ENCODE assay signal across 19 cellular contexts in genomic region chr17:74016504-74016903, GRCh38.
A peak's percentile ranks its signal among the peaks of the same experiment; 100 is the strongest.
DNase-seq lines count a peak whose midpoint lies in the region; ATAC-seq, FAIRE-seq and TF ChIP-seq lines count a peak whose summit lies in the region.
"Had no signal": no experiment of that assay in that cellular context is flagged by ENCODE, and none has a peak within 500 bp of the region (broad histone marks: within the 10 kb centered on the region; RNA-seq: fewer than 3 reads in every experiment).

No MANE protein-coding gene starts in this region.

- no peak overlapping the region for H2BK12ac ChIP-seq in H1 (ENCODE audit: low read depth, low read length)

- WGBS in H1 (ENCODE audit: extremely low coverage in 1 of 2, insufficient coverage in 1 of 2, insufficient read length in 1 of 2, insufficient replicate concordance in 2 of 2, low coverage in 1 of 2, low lambda C conversion rate in 2 of 2, missing lambda C conversion rate in 1 of 2), 2 experiments = 74% methylated on average over 7 of the region's 7 CpGs; no CpG with 5 or more reads in 1 of the 2 experiments

- H3K27me3 Mint-ChIP-seq in neural progenitor cell (ENCODE audit: insufficient read depth, low read depth) (peaks cover 2% of the 10 kb centered on the region), nephron progenitor cell (ENCODE audit: low read depth, poor library complexity) (peaks cover 12% of the 10 kb centered on the region)

- H4K20me1 ChIP-seq in H1 (replicated peaks in 1 of 2; ENCODE audit: control insufficient read depth in 1 of 2, insufficient read depth in 2 of 2, low read length in 2 of 2) = no peaks in the 10 kb centered on the region
- H4K20me1 ChIP-seq in neural progenitor cell (ENCODE audit: low read depth) = peaks cover 12% of the 10 kb centered on the region

- H3K23me2 ChIP-seq in H1 (ENCODE audit: low read depth, low read length) = no peaks in the 10 kb centered on the region

- TF ChIP-seq CTCF in H1 (IDR thresholded peaks at IDR 0.05; ENCODE audit: control extremely low read depth in 1 of 3, insufficient read depth in 1 of 3, low read depth in 1 of 3, low read length in 3 of 3) (no peak), neural progenitor cell (IDR thresholded peaks at IDR 0.05) (no peak), nephron progenitor cell (IDR thresholded peaks at IDR 0.05) (no peak)

- no peak for TF ChIP-seq EP300 in H1 (IDR thresholded peaks at IDR 0.05; ENCODE audit: borderline replicate concordance in 1 of 2, low read depth in 2 of 2, low read length in 2 of 2)

- H3K18ac ChIP-seq in H1 (ENCODE audit: extremely low read depth, low read length) = no peak overlapping the region

- no peak overlapping the region for H2BK120ac ChIP-seq in H1 (replicated peaks; ENCODE audit: low read depth, low read length)

- H3K9ac ChIP-seq in H1 (replicated peaks in 1 of 4; ENCODE audit: extremely low read depth in 1 of 4, low read depth in 3 of 4, low read length in 3 of 4) (no peak overlapping the region), neural progenitor cell (no peak overlapping the region)

- H3K4me1 ChIP-seq in H1 (replicated peaks in 1 of 4; ENCODE audit: control insufficient read depth in 3 of 4, insufficient read depth in 4 of 4, low read length in 3 of 4) (peaks cover 0 to 4% (median under 1%) of the 10 kb centered on the region in 4 experiments; a peak in 4 of 7 replicates), neural progenitor cell (peaks cover 34% of the 10 kb centered on the region)
- H3K4me1 ChIP-seq: Caco-2 had no signal

- H3K4me3 Mint-ChIP-seq in neural progenitor cell (peak overlapping the region; percentile 60), nephron progenitor cell (no peak overlapping the region)
- H3K4me3 Mint-ChIP-seq: CD14-positive monocyte; CD8-positive, alpha-beta T cell; HFFc6 had no signal

- H3K56ac ChIP-seq in H1 (replicated peaks; ENCODE audit: insufficient read length, low read depth, low read length) = no peak overlapping the region

- no peak overlapping the region; the same call in 1 of the 2 replicates for H4K8ac ChIP-seq in H1 (ENCODE audit: extremely low read depth, insufficient read depth, low read length)

- DNase-seq in COLO829 (ENCODE audit: low spot score) = peak; percentile 27
- DNase-seq in NCI-H82 (lab: John Stamatoyannopoulos, UW) = peak; percentile 79
- DNase-seq in H1 (ENCODE audit: low read depth in 1 of 2, low spot score in 2 of 2) = no peak
- peak; percentile 80 for DNase-seq in neural progenitor cell (ENCODE audit: low spot score)
- no peak for DNase-seq in nephron progenitor cell
- no peak for DNase-seq in Kasumi-1 (lab: John Stamatoyannopoulos, UW)
- DNase-seq: Caco-2; CD8-positive, alpha-beta T cell; DND-41; GDM1; HCEC 1CT; HFFc6 had no signal

- no peak overlapping the region for H2AK5ac ChIP-seq in H1 (ENCODE audit: low read depth, low read length)

- no peak overlapping the region for H3K23ac ChIP-seq in H1 (ENCODE audit: insufficient read length)

- peak overlapping the region; percentile 81; the same call in 1 of the 2 replicates for H2BK15ac ChIP-seq in H1 (ENCODE audit: low read length)

- H3K79me1 ChIP-seq in H1 (ENCODE audit: low read depth, low read length) = no peaks in the 10 kb centered on the region; the same call in 1 of the 2 replicates

- H3K36me3 ChIP-seq in H1 (ENCODE audit: control insufficient read depth in 2 of 4, insufficient read depth in 4 of 4, low read length in 3 of 4) (no peaks in the 10 kb centered on the region), neural progenitor cell (no peaks in the 10 kb centered on the region)

- H3F3A ChIP-seq in neural progenitor cell (ENCODE audit: low read depth) = peaks cover 32% of the 10 kb centered on the region

- POLR2A ChIA-PET in H1 (lab: Charles Lee; ENCODE audit: partially characterized antibody) = no interaction called here

- no peak overlapping the region for H3K4me2 ChIP-seq in H1 (ENCODE audit: insufficient read depth in 1 of 2, low read depth in 2 of 2, low read length in 2 of 2)
- peak overlapping the region; percentile 67 for H3K4me2 ChIP-seq in neural progenitor cell

- H3K4me3 ChIP-seq in H1 (ENCODE audit: extremely low read depth in 1 of 4, insufficient read depth in 2 of 4, low read depth in 3 of 4, low read length in 4 of 4) (no peak overlapping the region), neural progenitor cell (no peak overlapping the region)

- no peak for TF ChIP-seq POLR2A in H1 (IDR thresholded peaks at IDR 0.05; ENCODE audit: control extremely low read depth in 1 of 2, low read depth in 2 of 2, low read length in 2 of 2)

- H3K27ac Mint-ChIP-seq in neural progenitor cell (peak overlapping the region; percentile 88), nephron progenitor cell (no peak overlapping the region)
- H3K27ac Mint-ChIP-seq: CD8-positive, alpha-beta T cell; HFFc6 had no signal

- no peak overlapping the region for H2BK5ac ChIP-seq in H1 (ENCODE audit: low read depth, low read length)

- H2AFZ ChIP-seq in H1 (ENCODE audit: low read length) (0 out of 2 replicates have a peak overlapping the region, but pooled peaks have one; percentile 19), neural progenitor cell (replicated peaks) (no peak overlapping the region)

- H3K4me1 Mint-ChIP-seq in neural progenitor cell (peaks cover 55% of the 10 kb centered on the region), nephron progenitor cell (peaks cover 45% of the 10 kb centered on the region)

- H3K79me2 ChIP-seq in H1 (ENCODE audit: control insufficient read depth in 1 of 2, insufficient read depth in 2 of 2, low read length in 2 of 2) (no peaks in the 10 kb centered on the region), neural progenitor cell (ENCODE audit: low read depth) (no peaks in the 10 kb centered on the region)

- H3K27me3 ChIP-seq in H1 (replicated peaks in 1 of 4; ENCODE audit: control insufficient read depth in 3 of 4, extremely low read depth in 1 of 4, insufficient read depth in 3 of 4, low read length in 3 of 4) = 0 out of 7 replicates have a peak, but pooled peaks cover 0 to 2% (median 0%) of the 10 kb centered on the region in 4 experiments
- peaks cover 30% of the 10 kb centered on the region for H3K27me3 ChIP-seq in neural progenitor cell

- H3K27ac ChIP-seq in H1 (ENCODE audit: low read depth, low read length) = no peak overlapping the region
- H3K27ac ChIP-seq in neural progenitor cell = no peak overlapping the region
- H3K27ac ChIP-seq: 22Rv1, HL-60 had no signal

- no peak for ATAC-seq in GM21390 (IDR thresholded peaks at IDR 0.05; ENCODE audit: unreplicated experiment)
- no peak for ATAC-seq in HG02642 (IDR thresholded peaks at IDR 0.05; ENCODE audit: poor library complexity, unreplicated experiment)
- ATAC-seq: CD8-positive, alpha-beta T cell had no signal

- no peak overlapping the region for H3K14ac ChIP-seq in H1 (ENCODE audit: insufficient read length)

- H3K4ac ChIP-seq in H1 (replicated peaks; ENCODE audit: insufficient read length, low read depth, low read length) = no peak overlapping the region

- no peak for FAIRE-seq in H1 (lab: Jason Lieb, UNC)
- FAIRE-seq: GM12892, GM19239 had no signal

- H2BK20ac ChIP-seq in H1 (ENCODE audit: low read length) = no peak overlapping the region

- CTCF ChIA-PET in H1 (lab: Charles Lee; ENCODE audit: partially characterized antibody) = interaction anchor here (0.9 to 11.3 kb wide), 6 partner anchors 11 to 87 kb away, joined by 3 to 110 read pairs (median 4); no protein-coding TSS in a partner anchor

- H3K9me3 ChIP-seq in H1 (ENCODE audit: insufficient read depth in 2 of 2, low read depth in 1 of 2, low read length in 1 of 2) (no peaks in the 10 kb centered on the region), neural progenitor cell (ENCODE audit: low read depth) (no peaks in the 10 kb centered on the region)
- H3K9me3 ChIP-seq: Caco-2 had no signal

- H4K5ac ChIP-seq in H1 (ENCODE audit: insufficient read length, low read depth, low read length) = no peak overlapping the region

- no peak for TF ChIP-seq RAD21 in H1 (IDR thresholded peaks at IDR 0.05 in 1 of 2, conservative IDR thresholded peaks at IDR 0.05 in 1 of 2; ENCODE audit: low read depth in 2 of 2, low read length in 2 of 2)

- H3K9me3 Mint-ChIP-seq in neural progenitor cell (no peaks in the 10 kb centered on the region), nephron progenitor cell (no peaks in the 10 kb centered on the region)
- H3K9me3 Mint-ChIP-seq: CD8-positive, alpha-beta T cell had no signal

- no peak overlapping the region for H4K91ac ChIP-seq in H1 (replicated peaks; ENCODE audit: insufficient read length, low read length)

- H3K36me3 Mint-ChIP-seq in neural progenitor cell (no peaks in the 10 kb centered on the region), nephron progenitor cell (ENCODE audit: low read depth) (no peaks in the 10 kb centered on the region)
- H3K36me3 Mint-ChIP-seq: CD14-positive monocyte; CD8-positive, alpha-beta T cell had no signal

TF ChIP-seq in H1, 55 proteins besides CTCF, POLR2A, EP300 and RAD21:
- TF ChIP-seq PHF8 (conservative IDR thresholded peaks at IDR 0.05; ENCODE audit: low read depth, low read length) (no peak), SUZ12 (IDR thresholded peaks at IDR 0.05; ENCODE audit: low read length) (no peak), BCL11A (IDR thresholded peaks at IDR 0.05; ENCODE audit: low read depth in 2 of 2, low read length in 2 of 2) (no peak), E2F6 (IDR thresholded peaks at IDR 0.05) (peak; percentile 76), SIX5 (IDR thresholded peaks at IDR 0.05; ENCODE audit: low read depth, low read length) (no peak), SIRT6 (IDR thresholded peaks at IDR 0.05; ENCODE audit: low read length) (no peak), BRCA1 (IDR thresholded peaks at IDR 0.05; ENCODE audit: low read depth, low read length) (no peak), SP4 (IDR thresholded peaks at IDR 0.05; ENCODE audit: low read length) (no peak), CHD2 (IDR thresholded peaks at IDR 0.05; ENCODE audit: low read length) (no peak), MAX (IDR thresholded peaks at IDR 0.05) (peak; percentile 57; the same call in 1 of the 2 replicates)

Comparison
In these comparisons a context has a peak if more than half of its experiments do, and no peak if none do; other contexts are left out.
1. DNase-seq: peak in COLO829 (single experiment), NCI-H82 (single experiment) and neural progenitor cell (single experiment); none in H1 (0 of 2), nephron progenitor cell (single experiment) and Kasumi-1 (0 of 2).